Comparison of ENCODE assay signal across 23 cellular contexts in genomic region chr14:105409379-105409778, GRCh38. TPM values are rescaled to one million over a fixed set of nuclear protein-coding genes. Genes with fewer than 3 reads are reported as not detected.
"Had no signal": no experiment of that assay in that cellular context is flagged by ENCODE, and none has a peak within 500 bp of the region (broad histone marks: within the 10 kb centered on the region; RNA-seq: fewer than 3 reads in every experiment).

No MANE protein-coding gene starts in this region.

- ATAC-seq: body of pancreas, gastrocnemius medialis, mucosa of descending colon, psoas muscle had no signal

- H3K36me3 ChIP-seq: gastrocnemius medialis, left ventricle myocardium inferior, tibial nerve had no signal

- H3K9me3 ChIP-seq: body of pancreas, gastrocnemius medialis, mucosa of descending colon, psoas muscle had no signal

- H2AFZ ChIP-seq: hepatocyte, parathyroid adenoma had no signal

- H3K36me3 Mint-ChIP-seq: activated naive CD8-positive, alpha-beta T cell had no signal

- H3K4me3 ChIP-seq: body of pancreas, dorsolateral prefrontal cortex, gastrocnemius medialis, hepatocyte, left ventricle myocardium inferior, mucosa of descending colon, psoas muscle, tibial nerve had no signal

- H3K27ac Mint-ChIP-seq: activated naive CD8-positive, alpha-beta T cell; nephron had no signal

- H3K27ac ChIP-seq: body of pancreas, dorsolateral prefrontal cortex, gastrocnemius medialis, hepatocyte, left ventricle myocardium inferior, parathyroid adenoma, psoas muscle, tibial nerve, VCaP had no signal

- H3K4me1 Mint-ChIP-seq: nephron had no signal

- DNase-seq: activated CD4-positive, alpha-beta T cell treated with anti-CD3 and anti-CD28 coated beads for 48 hours; activated CD4-positive, alpha-beta T cell treated with anti-CD3 and anti-CD28 coated beads, Interleukin-2, amount 50 U/mL, for 48 hours; activated CD8-positive, alpha-beta memory T cell treated with anti-CD3 and anti-CD28 coated beads for 24 hours; activated effector memory CD4-positive, alpha-beta T cell treated with Interleukin-2 at 50 U/mL for 16 hours; activated naive CD4-positive, alpha-beta T cell treated with Interleukin-2 at 50 U/mL for 16 hours; body of pancreas; dorsolateral prefrontal cortex; effector memory CD4-positive, alpha-beta T cell; gastrocnemius medialis; islet precursor cell; left ventricle myocardium inferior; mucosa of descending colon; psoas muscle; stimulated activated CD4-positive, alpha-beta T cell treated with anti-CD3 and anti-CD28 coated beads, Interleukin-15, amount 100 ng/mL, for 24 hours; stimulated activated CD4-positive, alpha-beta T cell treated with anti-CD3 and anti-CD28 coated beads, Interleukin-2, amount 100 ng/mL, for 24 hours; stimulated activated naive CD4-positive, alpha-beta T cell treated with Interleukin-2 at 50 U/mL for 16 hours had no signal

- H3K4me3 Mint-ChIP-seq: activated naive CD8-positive, alpha-beta T cell had no signal

- H3K27me3 ChIP-seq: body of pancreas had no signal

- H3K4me2 ChIP-seq: hepatocyte had no signal

- H3K79me2 ChIP-seq: hepatocyte, parathyroid adenoma had no signal

- H3K9ac ChIP-seq: parathyroid adenoma had no signal

RNA-seq across cellular contexts. Expression of gene TEX22, which starts 11.0 kb away (rescaled TPM):
- total RNA-seq: gastrocnemius medialis, hepatocyte, mesenteric fat pad had no signal
